2 cellular contexts compared by ENCODE assay signal in the genomic region with DNA sequence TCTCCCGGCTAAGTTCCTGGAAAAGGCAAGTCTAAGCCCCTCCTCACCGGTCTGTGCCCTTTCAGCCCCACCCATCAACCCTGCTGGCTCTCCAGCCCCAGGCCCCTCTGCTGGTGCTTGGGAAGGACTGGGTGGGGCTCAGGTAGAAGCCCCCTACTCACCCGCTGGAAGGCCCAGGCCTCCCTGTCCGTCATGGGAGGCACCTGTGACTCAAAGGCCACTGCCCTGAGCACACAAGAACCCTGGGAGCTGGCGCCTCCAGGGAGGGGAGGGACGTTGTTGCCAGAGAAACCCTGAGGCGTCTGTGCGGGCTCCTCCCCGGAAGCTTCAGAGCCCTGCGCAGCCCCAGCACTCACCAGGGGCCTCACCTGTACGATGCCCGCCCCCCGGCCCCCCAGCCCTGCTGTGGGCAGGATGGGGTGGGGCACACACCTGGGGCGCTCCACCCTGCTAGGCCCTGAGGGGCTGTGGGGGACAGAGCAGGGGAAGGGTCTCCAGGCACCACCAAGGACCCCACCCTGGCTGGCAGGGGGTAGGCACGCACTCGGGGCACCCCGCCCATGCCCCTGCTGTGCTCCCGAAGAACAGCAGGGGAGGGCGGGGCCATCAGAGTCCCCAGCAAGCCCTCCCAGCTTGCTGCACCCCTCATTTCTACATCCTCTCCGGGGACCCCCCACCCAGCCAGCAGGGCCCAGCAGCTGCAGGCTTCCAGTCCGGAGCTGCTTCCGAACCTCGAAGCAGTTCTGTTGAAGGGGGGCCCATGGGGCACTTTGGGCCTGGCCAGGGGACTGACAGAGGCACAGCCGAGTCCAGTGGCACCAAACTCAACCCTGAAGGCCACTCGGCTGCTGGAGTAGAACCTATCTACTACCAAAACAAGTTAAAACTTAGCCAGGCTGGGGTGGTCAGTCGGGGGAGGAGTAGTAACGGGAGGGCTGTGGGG.
TF ChIP-seq lines count a peak whose summit lies in the region.

No MANE protein-coding gene starts in this region.

TF ChIP-seq in A549, 52 proteins besides CTCF, POLR2A, EP300 and RAD21:
- no peak for TF ChIP-seq HOXB13 (CRISPR knock-in tag; IDR thresholded peaks at IDR 0.05; ENCODE audit: low read depth)
- no peak for TF ChIP-seq POLR2AphosphoS2 (conservative IDR thresholded peaks at IDR 0.05; ENCODE audit: low read length)
- TF ChIP-seq FOSB (CRISPR knock-in tag; IDR thresholded peaks at IDR 0.05), result no peak
- TF ChIP-seq NFE2L2 (conservative IDR thresholded peaks at IDR 0.05; ENCODE audit: low read length), result no peak
- TF ChIP-seq CEBPB (IDR thresholded peaks at IDR 0.05), result no peak
- TF ChIP-seq KDM5A (IDR thresholded peaks at IDR 0.05), result no peak
- no peak for TF ChIP-seq CBX8 (IDR thresholded peaks at IDR 0.05)
- TF ChIP-seq TFCP2L1 (CRISPR knock-in tag; IDR thresholded peaks at IDR 0.05), result no peak
- TF ChIP-seq, protein P1, sequence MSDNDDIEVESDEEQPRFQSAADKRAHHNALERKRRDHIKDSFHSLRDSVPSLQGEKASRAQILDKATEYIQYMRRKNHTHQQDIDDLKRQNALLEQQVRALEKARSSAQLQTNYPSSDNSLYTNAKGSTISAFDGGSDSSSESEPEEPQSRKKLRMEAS (IDR thresholded peaks at IDR 0.05), result no peak

TF ChIP-seq in GM12878, 131 proteins besides CTCF, POLR2A, EP300 and RAD21:
- TF ChIP-seq BCL11A (IDR thresholded peaks at IDR 0.05; ENCODE audit: low read depth, low read length) (no peak), FOXM1 (IDR thresholded peaks at IDR 0.05; ENCODE audit: low read depth, low read length) (no peak), WRNIP1 (IDR thresholded peaks at IDR 0.05; ENCODE audit: borderline replicate concordance, low read depth, low read length) (no peak), GABPA (IDR thresholded peaks at IDR 0.05; ENCODE audit: low read depth) (no peak), CHD4 (IDR thresholded peaks at IDR 0.05) (no peak), HDAC2 (IDR thresholded peaks at IDR 0.05) (no peak), IKZF1 (conservative IDR thresholded peaks at IDR 0.05) (no peak), CHD1 (IDR thresholded peaks at IDR 0.05; ENCODE audit: low read depth, low read length) (no peak), PML (IDR thresholded peaks at IDR 0.05; ENCODE audit: low read length) (no peak), RCOR1 (conservative IDR thresholded peaks at IDR 0.05; ENCODE audit: low read depth, low read length) (no peak), SREBF2 (IDR thresholded peaks at IDR 0.05; ENCODE audit: low read length) (no peak), IKZF2 (IDR thresholded peaks at IDR 0.05) (no peak)
- TF ChIP-seq, protein P2, sequence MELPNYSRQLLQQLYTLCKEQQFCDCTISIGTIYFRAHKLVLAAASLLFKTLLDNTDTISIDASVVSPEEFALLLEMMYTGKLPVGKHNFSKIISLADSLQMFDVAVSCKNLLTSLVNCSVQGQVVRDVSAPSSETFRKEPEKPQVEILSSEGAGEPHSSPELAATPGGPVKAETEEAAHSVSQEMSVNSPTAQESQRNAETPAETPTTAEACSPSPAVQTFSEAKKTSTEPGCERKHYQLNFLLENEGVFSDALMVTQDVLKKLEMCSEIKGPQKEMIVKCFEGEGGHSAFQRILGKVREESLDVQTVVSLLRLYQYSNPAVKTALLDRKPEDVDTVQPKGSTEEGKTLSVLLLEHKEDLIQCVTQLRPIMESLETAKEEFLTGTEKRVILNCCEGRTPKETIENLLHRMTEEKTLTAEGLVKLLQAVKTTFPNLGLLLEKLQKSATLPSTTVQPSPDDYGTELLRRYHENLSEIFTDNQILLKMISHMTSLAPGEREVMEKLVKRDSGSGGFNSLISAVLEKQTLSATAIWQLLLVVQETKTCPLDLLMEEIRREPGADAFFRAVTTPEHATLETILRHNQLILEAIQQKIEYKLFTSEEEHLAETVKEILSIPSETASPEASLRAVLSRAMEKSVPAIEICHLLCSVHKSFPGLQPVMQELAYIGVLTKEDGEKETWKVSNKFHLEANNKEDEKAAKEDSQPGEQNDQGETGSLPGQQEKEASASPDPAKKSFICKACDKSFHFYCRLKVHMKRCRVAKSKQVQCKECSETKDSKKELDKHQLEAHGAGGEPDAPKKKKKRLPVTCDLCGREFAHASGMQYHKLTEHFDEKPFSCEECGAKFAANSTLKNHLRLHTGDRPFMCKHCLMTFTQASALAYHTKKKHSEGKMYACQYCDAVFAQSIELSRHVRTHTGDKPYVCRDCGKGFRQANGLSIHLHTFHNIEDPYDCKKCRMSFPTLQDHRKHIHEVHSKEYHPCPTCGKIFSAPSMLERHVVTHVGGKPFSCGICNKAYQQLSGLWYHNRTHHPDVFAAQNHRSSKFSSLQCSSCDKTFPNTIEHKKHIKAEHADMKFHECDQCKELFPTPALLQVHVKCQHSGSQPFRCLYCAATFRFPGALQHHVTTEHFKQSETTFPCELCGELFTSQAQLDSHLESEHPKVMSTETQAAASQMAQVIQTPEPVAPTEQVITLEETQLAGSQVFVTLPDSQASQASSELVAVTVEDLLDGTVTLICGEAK (IDR thresholded peaks at IDR 0.05; ENCODE audit: borderline replicate concordance), result no peak
- TF ChIP-seq, protein P3, sequence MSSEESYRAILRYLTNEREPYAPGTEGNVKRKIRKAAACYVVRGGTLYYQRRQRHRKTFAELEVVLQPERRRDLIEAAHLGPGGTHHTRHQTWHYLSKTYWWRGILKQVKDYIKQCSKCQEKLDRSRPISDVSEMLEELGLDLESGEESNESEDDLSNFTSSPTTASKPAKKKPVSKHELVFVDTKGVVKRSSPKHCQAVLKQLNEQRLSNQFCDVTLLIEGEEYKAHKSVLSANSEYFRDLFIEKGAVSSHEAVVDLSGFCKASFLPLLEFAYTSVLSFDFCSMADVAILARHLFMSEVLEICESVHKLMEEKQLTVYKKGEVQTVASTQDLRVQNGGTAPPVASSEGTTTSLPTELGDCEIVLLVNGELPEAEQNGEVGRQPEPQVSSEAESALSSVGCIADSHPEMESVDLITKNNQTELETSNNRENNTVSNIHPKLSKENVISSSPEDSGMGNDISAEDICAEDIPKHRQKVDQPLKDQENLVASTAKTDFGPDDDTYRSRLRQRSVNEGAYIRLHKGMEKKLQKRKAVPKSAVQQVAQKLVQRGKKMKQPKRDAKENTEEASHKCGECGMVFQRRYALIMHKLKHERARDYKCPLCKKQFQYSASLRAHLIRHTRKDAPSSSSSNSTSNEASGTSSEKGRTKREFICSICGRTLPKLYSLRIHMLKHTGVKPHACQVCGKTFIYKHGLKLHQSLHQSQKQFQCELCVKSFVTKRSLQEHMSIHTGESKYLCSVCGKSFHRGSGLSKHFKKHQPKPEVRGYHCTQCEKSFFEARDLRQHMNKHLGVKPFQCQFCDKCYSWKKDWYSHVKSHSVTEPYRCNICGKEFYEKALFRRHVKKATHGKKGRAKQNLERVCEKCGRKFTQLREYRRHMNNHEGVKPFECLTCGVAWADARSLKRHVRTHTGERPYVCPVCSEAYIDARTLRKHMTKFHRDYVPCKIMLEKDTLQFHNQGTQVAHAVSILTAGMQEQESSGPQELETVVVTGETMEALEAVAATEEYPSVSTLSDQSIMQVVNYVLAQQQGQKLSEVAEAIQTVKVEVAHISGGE (CRISPR knock-in tag; IDR thresholded peaks at IDR 0.05), result no peak
